Comparison of ENCODE assay signal across 8 cellular contexts in genomic region chr12:93570552-93571359, GRCh38. TPM values are rescaled to one million over a fixed set of nuclear protein-coding genes. Genes with fewer than 3 reads are reported as not detected.
DNase-seq lines count a peak whose midpoint lies in the region; ATAC-seq and TF ChIP-seq lines count a peak whose summit lies in the region.

No MANE protein-coding gene starts in this region.

- H3K4me3 Mint-ChIP-seq in activated naive CD4-positive, alpha-beta T cell treated with anti-CD3 and anti-CD28 coated beads for 36 hours: peak overlapping the region; percentile 83

- peak; percentile 96 for DNase-seq in Daoy (ENCODE audit: low read depth)
- DNase-seq in SJSA1 (ENCODE audit: low read depth in 1 of 2, low spot score in 2 of 2): peak; percentile 93 to 95
- DNase-seq in activated naive CD4-positive, alpha-beta T cell treated with anti-CD3 and anti-CD28 coated beads for 36 hours: peak; percentile 93
- peak in 48 of 49 donors; percentile 14 to 91 (median 74) for DNase-seq in substantia nigra (lab: John Stamatoyannopoulos, UW)

- H3K79me2 ChIP-seq in KMS-11 (ENCODE audit: insufficient read depth, low read depth): no peaks in the 10 kb centered on the region

- H3K27me3 ChIP-seq in KMS-11 (ENCODE audit: insufficient read depth, low read depth) (no peaks in the 10 kb centered on the region), SJSA1 (replicated peaks) (no peaks in the 10 kb centered on the region), gastroesophageal sphincter (peaks cover 3% of the 10 kb centered on the region), neutrophil (peaks cover 100% of the 10 kb centered on the region)

- H3K9ac ChIP-seq in KMS-11: peak overlapping the region; percentile 90

- peak overlapping the region; percentile 50 for H3K4me2 ChIP-seq in KMS-11

- no peak for TF ChIP-seq EP300 in gastroesophageal sphincter (IDR thresholded peaks at IDR 0.05)

- H3K36me3 ChIP-seq in KMS-11 (ENCODE audit: insufficient read depth): no peaks in the 10 kb centered on the region
- peaks cover 16% of the 10 kb centered on the region for H3K36me3 ChIP-seq in SJSA1
- peaks cover 0 to 20% of the 10 kb centered on the region in 2 donors for H3K36me3 ChIP-seq in gastroesophageal sphincter
- no peaks in the 10 kb centered on the region for H3K36me3 ChIP-seq in neutrophil

- no peak overlapping the region for H3K4me3 ChIP-seq in KMS-11 (IDR thresholded peaks at IDR 0.05; ENCODE audit: insufficient read depth, low read depth, low read length)
- peak overlapping the region; percentile 73 for H3K4me3 ChIP-seq in SJSA1
- peak overlapping the region; percentile 50 to 76 for H3K4me3 ChIP-seq in gastroesophageal sphincter
- peak overlapping the region; percentile 43 to 67 for H3K4me3 ChIP-seq in neutrophil (ENCODE audit: low read depth in 1 of 2, low read length in 1 of 2)

- peaks cover 18% of the 10 kb centered on the region for H3K27me3 Mint-ChIP-seq in activated naive CD4-positive, alpha-beta T cell treated with anti-CD3 and anti-CD28 coated beads for 36 hours (ENCODE audit: low read depth)

- intact Hi-C loops in activated naive CD4-positive, alpha-beta T cell treated with anti-CD3 and anti-CD28 coated beads for 36 hours (cut with micrococcal nuclease): loop anchor here (1.0 to 5.0 kb wide), 11 partner anchors 107 to 1438 kb away; partner anchors contain the start of genes CRADD and EEA1

- peak; percentile 48 for ATAC-seq in GM21737 (IDR thresholded peaks at IDR 0.05; ENCODE audit: unreplicated experiment)
- peak; percentile 88 for ATAC-seq in gastroesophageal sphincter

- H3K36me3 Mint-ChIP-seq in activated naive CD4-positive, alpha-beta T cell treated with anti-CD3 and anti-CD28 coated beads for 36 hours (ENCODE audit: low read depth): peaks cover 14% of the 10 kb centered on the region

- TF ChIP-seq POLR2A in gastroesophageal sphincter (IDR thresholded peaks at IDR 0.05): peak; percentile 49 to 67

- no peaks in the 10 kb centered on the region for H4K20me1 ChIP-seq in KMS-11 (ENCODE audit: insufficient read depth)

- H3K9me3 ChIP-seq in SJSA1 (replicated peaks) (no peaks in the 10 kb centered on the region), gastroesophageal sphincter (no peaks in the 10 kb centered on the region), neutrophil (no peaks in the 10 kb centered on the region)

- H3K27ac Mint-ChIP-seq in activated naive CD4-positive, alpha-beta T cell treated with anti-CD3 and anti-CD28 coated beads for 36 hours: peak overlapping the region; percentile 81

- no peaks in the 10 kb centered on the region for H3K9me3 Mint-ChIP-seq in activated naive CD4-positive, alpha-beta T cell treated with anti-CD3 and anti-CD28 coated beads for 36 hours

- H3K4me1 ChIP-seq in KMS-11 (ENCODE audit: low read depth, poor library complexity, severe bottlenecking): no peaks in the 10 kb centered on the region
- peaks cover 19% of the 10 kb centered on the region for H3K4me1 ChIP-seq in SJSA1 (replicated peaks)
- peaks cover 0 to 28% (median 0%) of the 10 kb centered on the region in 3 donors for H3K4me1 ChIP-seq in gastroesophageal sphincter
- peaks cover 34 to 40% of the 10 kb centered on the region in 2 experiments for H3K4me1 ChIP-seq in neutrophil (ENCODE audit: control insufficient read depth in 1 of 2, insufficient read depth in 1 of 2, low read depth in 1 of 2, low read length in 1 of 2)

- CTCF ChIA-PET in activated naive CD4-positive, alpha-beta T cell treated with anti-CD3 and anti-CD28 coated beads for 36 hours (lab: Charles Lee): interaction anchor here (0.5 to 10.3 kb wide), 6 partner anchors 12 to 540 kb away, joined by 3 to 152 read pairs (median 5); no protein-coding TSS in a partner anchor

- TF ChIP-seq CTCF in KMS-11 (conservative IDR thresholded peaks at IDR 0.05; ENCODE audit: low read depth, low read length): no peak
- peak in 2 of 4 experiments; percentile 2 to 6 for TF ChIP-seq CTCF in gastroesophageal sphincter (IDR thresholded peaks at IDR 0.05)
- no peak for TF ChIP-seq CTCF in neutrophil (IDR thresholded peaks at IDR 0.05)

- peaks cover 18% of the 10 kb centered on the region for H3K4me1 Mint-ChIP-seq in activated naive CD4-positive, alpha-beta T cell treated with anti-CD3 and anti-CD28 coated beads for 36 hours (ENCODE audit: low read depth)

- H3K27ac ChIP-seq in KMS-11 (peak overlapping the region; percentile 92), SJSA1 (peak overlapping the region; percentile 54), gastroesophageal sphincter (peak overlapping the region; percentile 72 to 98 (median 92)), neutrophil (no peak overlapping the region), substantia nigra (ENCODE audit: low read depth, low read length, poor library complexity, severe bottlenecking) (peak overlapping the region; percentile 46)

- peak overlapping the region; percentile 84 for H2AFZ ChIP-seq in KMS-11 (ENCODE audit: low read depth)

- 0% methylated on average over 12 of the region's 95 CpGs; no CpG with 5 or more reads in 1 of the 2 donors for WGBS in gastroesophageal sphincter (ENCODE audit: low coverage in 1 of 2), 2 donors

RNA-seq across cellular contexts. Expression of gene SOCS2, which starts 1.7 kb away (rescaled TPM):
- 20.2 and 38.9 TPM in 2 replicates for total RNA-seq in Daoy (2014; rRNA removed; shearing (Covaris generic))
- 19.2 and 34.7 TPM in 2 replicates for total RNA-seq in SJSA1 (2014; rRNA removed; shearing (Covaris generic))
- 10 to 100 TPM; 15.9 to 17.5 TPM for total RNA-seq in activated naive CD4-positive, alpha-beta T cell treated with anti-CD3 and anti-CD28 coated beads for 36 hours
- total RNA-seq in gastroesophageal sphincter: 10 to 100 TPM; 17.6 to 49.4 (median 31.4) TPM
